In the genomic region with DNA sequence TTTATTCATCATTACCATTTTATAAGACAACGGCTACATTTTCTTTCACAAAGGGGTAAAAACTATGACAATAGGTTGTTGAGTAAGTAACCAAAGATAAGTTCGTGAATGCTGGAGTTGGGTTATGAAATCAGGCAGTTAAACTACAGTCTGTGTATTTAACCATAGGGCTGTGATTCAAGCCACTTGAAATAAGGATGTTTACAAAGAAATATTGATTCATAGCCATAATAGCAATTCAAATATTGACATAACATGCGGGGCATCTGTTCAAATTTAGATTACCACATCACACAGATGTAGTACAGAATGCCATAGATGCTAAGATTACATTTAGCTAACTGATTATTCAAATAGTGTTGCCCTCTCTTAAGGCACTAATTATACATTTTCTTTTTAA, we compare ENCODE assay signal across 1 cellular context.
TF ChIP-seq lines count a peak whose summit lies in the region.

No MANE protein-coding gene starts in this region.

TF ChIP-seq in HepG2, 621 proteins besides CTCF, POLR2A, EP300 and RAD21 (continued from another document and continues in another):
- TF ChIP-seq, protein P1, sequence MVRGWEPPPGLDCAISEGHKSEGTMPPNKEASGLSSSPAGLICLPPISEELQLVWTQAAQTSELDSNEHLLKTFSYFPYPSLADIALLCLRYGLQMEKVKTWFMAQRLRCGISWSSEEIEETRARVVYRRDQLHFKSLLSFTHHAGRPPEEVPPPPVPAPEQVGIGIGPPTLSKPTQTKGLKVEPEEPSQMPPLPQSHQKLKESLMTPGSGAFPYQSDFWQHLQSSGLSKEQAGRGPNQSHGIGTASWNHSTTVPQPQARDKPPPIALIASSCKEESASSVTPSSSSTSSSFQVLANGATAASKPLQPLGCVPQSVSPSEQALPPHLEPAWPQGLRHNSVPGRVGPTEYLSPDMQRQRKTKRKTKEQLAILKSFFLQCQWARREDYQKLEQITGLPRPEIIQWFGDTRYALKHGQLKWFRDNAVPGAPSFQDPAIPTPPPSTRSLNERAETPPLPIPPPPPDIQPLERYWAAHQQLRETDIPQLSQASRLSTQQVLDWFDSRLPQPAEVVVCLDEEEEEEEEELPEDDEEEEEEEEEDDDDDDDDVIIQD (CRISPR knock-in tag; IDR thresholded peaks at IDR 0.05; ENCODE audit: low read depth), result no peak
- TF ChIP-seq ZNF572 (CRISPR knock-in tag; IDR thresholded peaks at IDR 0.05), result no peak
- no peak for TF ChIP-seq ZNF562 (CRISPR knock-in tag; IDR thresholded peaks at IDR 0.05; ENCODE audit: borderline replicate concordance)
- TF ChIP-seq ZNF468 (CRISPR knock-in tag; IDR thresholded peaks at IDR 0.05), result no peak
- TF ChIP-seq RARG (CRISPR knock-in tag; IDR thresholded peaks at IDR 0.05; ENCODE audit: low read depth), result no peak
- TF ChIP-seq NR2F6 (IDR thresholded peaks at IDR 0.05), result peak; percentile 78
- TF ChIP-seq NR2F6 (CRISPR knock-in tag; IDR thresholded peaks at IDR 0.05), result no peak
- no peak for TF ChIP-seq KAT7 (CRISPR knock-in tag; IDR thresholded peaks at IDR 0.05; ENCODE audit: borderline replicate concordance)
- TF ChIP-seq FOXK1 (CRISPR knock-in tag; IDR thresholded peaks at IDR 0.05; ENCODE audit: borderline replicate concordance, low read depth), result no peak
- peak; percentile 97 for TF ChIP-seq HMG20A (CRISPR knock-in tag; IDR thresholded peaks at IDR 0.05; ENCODE audit: borderline replicate concordance)
- TF ChIP-seq GABPA (IDR thresholded peaks at IDR 0.05; ENCODE audit: low read depth, low read length), result no peak
- no peak for TF ChIP-seq GABPA (CRISPR knock-in tag; IDR thresholded peaks at IDR 0.05; ENCODE audit: low read depth)
- peak; percentile 96 for TF ChIP-seq FOXA3 (CRISPR knock-in tag; IDR thresholded peaks at IDR 0.05)
- no peak for TF ChIP-seq NFYB (CRISPR knock-in tag; IDR thresholded peaks at IDR 0.05)
- TF ChIP-seq, protein P2, sequence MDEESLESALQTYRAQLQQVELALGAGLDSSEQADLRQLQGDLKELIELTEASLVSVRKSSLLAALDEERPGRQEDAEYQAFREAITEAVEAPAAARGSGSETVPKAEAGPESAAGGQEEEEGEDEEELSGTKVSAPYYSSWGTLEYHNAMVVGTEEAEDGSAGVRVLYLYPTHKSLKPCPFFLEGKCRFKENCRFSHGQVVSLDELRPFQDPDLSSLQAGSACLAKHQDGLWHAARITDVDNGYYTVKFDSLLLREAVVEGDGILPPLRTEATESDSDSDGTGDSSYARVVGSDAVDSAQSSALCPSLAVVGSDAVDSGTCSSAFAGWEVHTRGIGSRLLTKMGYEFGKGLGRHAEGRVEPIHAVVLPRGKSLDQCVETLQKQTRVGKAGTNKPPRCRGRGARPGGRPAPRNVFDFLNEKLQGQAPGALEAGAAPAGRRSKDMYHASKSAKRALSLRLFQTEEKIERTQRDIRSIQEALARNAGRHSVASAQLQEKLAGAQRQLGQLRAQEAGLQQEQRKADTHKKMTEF (CRISPR knock-in tag; IDR thresholded peaks at IDR 0.05), result peak; percentile 70; the same call in 1 of the 2 replicates
- TF ChIP-seq, protein P3, sequence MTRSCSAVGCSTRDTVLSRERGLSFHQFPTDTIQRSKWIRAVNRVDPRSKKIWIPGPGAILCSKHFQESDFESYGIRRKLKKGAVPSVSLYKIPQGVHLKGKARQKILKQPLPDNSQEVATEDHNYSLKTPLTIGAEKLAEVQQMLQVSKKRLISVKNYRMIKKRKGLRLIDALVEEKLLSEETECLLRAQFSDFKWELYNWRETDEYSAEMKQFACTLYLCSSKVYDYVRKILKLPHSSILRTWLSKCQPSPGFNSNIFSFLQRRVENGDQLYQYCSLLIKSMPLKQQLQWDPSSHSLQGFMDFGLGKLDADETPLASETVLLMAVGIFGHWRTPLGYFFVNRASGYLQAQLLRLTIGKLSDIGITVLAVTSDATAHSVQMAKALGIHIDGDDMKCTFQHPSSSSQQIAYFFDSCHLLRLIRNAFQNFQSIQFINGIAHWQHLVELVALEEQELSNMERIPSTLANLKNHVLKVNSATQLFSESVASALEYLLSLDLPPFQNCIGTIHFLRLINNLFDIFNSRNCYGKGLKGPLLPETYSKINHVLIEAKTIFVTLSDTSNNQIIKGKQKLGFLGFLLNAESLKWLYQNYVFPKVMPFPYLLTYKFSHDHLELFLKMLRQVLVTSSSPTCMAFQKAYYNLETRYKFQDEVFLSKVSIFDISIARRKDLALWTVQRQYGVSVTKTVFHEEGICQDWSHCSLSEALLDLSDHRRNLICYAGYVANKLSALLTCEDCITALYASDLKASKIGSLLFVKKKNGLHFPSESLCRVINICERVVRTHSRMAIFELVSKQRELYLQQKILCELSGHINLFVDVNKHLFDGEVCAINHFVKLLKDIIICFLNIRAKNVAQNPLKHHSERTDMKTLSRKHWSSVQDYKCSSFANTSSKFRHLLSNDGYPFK (CRISPR knock-in tag; IDR thresholded peaks at IDR 0.05; ENCODE audit: borderline replicate concordance), result no peak
- no peak for TF ChIP-seq MEIS1 (CRISPR knock-in tag; IDR thresholded peaks at IDR 0.05; ENCODE audit: borderline replicate concordance)
- no peak for TF ChIP-seq ZNF326 (CRISPR knock-in tag; IDR thresholded peaks at IDR 0.05; ENCODE audit: borderline replicate concordance)
- TF ChIP-seq, protein P4, sequence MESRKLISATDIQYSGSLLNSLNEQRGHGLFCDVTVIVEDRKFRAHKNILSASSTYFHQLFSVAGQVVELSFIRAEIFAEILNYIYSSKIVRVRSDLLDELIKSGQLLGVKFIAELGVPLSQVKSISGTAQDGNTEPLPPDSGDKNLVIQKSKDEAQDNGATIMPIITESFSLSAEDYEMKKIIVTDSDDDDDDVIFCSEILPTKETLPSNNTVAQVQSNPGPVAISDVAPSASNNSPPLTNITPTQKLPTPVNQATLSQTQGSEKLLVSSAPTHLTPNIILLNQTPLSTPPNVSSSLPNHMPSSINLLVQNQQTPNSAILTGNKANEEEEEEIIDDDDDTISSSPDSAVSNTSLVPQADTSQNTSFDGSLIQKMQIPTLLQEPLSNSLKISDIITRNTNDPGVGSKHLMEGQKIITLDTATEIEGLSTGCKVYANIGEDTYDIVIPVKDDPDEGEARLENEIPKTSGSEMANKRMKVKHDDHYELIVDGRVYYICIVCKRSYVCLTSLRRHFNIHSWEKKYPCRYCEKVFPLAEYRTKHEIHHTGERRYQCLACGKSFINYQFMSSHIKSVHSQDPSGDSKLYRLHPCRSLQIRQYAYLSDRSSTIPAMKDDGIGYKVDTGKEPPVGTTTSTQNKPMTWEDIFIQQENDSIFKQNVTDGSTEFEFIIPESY (CRISPR knock-in tag; IDR thresholded peaks at IDR 0.05), result no peak
- TF ChIP-seq KLF11 (CRISPR knock-in tag; IDR thresholded peaks at IDR 0.05), result no peak
- TF ChIP-seq ZNF138 (CRISPR knock-in tag; IDR thresholded peaks at IDR 0.05; ENCODE audit: low read depth), result no peak
- TF ChIP-seq ZNF782 (CRISPR knock-in tag; IDR thresholded peaks at IDR 0.05; ENCODE audit: borderline replicate concordance), result no peak
- peak; percentile 81 for TF ChIP-seq GATAD2A (CRISPR knock-in tag; IDR thresholded peaks at IDR 0.05)
- TF ChIP-seq ZNF777 (CRISPR knock-in tag; IDR thresholded peaks at IDR 0.05), result no peak
- TF ChIP-seq GZF1 (CRISPR knock-in tag; IDR thresholded peaks at IDR 0.05), result no peak
- no peak for TF ChIP-seq SMARCE1 (IDR thresholded peaks at IDR 0.05; ENCODE audit: borderline replicate concordance)
- TF ChIP-seq, protein P5, sequence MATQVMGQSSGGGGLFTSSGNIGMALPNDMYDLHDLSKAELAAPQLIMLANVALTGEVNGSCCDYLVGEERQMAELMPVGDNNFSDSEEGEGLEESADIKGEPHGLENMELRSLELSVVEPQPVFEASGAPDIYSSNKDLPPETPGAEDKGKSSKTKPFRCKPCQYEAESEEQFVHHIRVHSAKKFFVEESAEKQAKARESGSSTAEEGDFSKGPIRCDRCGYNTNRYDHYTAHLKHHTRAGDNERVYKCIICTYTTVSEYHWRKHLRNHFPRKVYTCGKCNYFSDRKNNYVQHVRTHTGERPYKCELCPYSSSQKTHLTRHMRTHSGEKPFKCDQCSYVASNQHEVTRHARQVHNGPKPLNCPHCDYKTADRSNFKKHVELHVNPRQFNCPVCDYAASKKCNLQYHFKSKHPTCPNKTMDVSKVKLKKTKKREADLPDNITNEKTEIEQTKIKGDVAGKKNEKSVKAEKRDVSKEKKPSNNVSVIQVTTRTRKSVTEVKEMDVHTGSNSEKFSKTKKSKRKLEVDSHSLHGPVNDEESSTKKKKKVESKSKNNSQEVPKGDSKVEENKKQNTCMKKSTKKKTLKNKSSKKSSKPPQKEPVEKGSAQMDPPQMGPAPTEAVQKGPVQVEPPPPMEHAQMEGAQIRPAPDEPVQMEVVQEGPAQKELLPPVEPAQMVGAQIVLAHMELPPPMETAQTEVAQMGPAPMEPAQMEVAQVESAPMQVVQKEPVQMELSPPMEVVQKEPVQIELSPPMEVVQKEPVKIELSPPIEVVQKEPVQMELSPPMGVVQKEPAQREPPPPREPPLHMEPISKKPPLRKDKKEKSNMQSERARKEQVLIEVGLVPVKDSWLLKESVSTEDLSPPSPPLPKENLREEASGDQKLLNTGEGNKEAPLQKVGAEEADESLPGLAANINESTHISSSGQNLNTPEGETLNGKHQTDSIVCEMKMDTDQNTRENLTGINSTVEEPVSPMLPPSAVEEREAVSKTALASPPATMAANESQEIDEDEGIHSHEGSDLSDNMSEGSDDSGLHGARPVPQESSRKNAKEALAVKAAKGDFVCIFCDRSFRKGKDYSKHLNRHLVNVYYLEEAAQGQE (IDR thresholded peaks at IDR 0.05; ENCODE audit: borderline replicate concordance in 1 of 2, low read depth in 1 of 2, low read length in 2 of 2), result peak in 1 of 2 experiments; percentile 59; a peak in 1 of 4 replicates
- TF ChIP-seq PCBP1 (IDR thresholded peaks at IDR 0.05; ENCODE audit: borderline replicate concordance, low read depth, low read length), result no peak
- no peak for TF ChIP-seq RELA (CRISPR knock-in tag; IDR thresholded peaks at IDR 0.05)
- TF ChIP-seq ZNF709 (CRISPR knock-in tag; IDR thresholded peaks at IDR 0.05), result no peak
- TF ChIP-seq, protein P6, sequence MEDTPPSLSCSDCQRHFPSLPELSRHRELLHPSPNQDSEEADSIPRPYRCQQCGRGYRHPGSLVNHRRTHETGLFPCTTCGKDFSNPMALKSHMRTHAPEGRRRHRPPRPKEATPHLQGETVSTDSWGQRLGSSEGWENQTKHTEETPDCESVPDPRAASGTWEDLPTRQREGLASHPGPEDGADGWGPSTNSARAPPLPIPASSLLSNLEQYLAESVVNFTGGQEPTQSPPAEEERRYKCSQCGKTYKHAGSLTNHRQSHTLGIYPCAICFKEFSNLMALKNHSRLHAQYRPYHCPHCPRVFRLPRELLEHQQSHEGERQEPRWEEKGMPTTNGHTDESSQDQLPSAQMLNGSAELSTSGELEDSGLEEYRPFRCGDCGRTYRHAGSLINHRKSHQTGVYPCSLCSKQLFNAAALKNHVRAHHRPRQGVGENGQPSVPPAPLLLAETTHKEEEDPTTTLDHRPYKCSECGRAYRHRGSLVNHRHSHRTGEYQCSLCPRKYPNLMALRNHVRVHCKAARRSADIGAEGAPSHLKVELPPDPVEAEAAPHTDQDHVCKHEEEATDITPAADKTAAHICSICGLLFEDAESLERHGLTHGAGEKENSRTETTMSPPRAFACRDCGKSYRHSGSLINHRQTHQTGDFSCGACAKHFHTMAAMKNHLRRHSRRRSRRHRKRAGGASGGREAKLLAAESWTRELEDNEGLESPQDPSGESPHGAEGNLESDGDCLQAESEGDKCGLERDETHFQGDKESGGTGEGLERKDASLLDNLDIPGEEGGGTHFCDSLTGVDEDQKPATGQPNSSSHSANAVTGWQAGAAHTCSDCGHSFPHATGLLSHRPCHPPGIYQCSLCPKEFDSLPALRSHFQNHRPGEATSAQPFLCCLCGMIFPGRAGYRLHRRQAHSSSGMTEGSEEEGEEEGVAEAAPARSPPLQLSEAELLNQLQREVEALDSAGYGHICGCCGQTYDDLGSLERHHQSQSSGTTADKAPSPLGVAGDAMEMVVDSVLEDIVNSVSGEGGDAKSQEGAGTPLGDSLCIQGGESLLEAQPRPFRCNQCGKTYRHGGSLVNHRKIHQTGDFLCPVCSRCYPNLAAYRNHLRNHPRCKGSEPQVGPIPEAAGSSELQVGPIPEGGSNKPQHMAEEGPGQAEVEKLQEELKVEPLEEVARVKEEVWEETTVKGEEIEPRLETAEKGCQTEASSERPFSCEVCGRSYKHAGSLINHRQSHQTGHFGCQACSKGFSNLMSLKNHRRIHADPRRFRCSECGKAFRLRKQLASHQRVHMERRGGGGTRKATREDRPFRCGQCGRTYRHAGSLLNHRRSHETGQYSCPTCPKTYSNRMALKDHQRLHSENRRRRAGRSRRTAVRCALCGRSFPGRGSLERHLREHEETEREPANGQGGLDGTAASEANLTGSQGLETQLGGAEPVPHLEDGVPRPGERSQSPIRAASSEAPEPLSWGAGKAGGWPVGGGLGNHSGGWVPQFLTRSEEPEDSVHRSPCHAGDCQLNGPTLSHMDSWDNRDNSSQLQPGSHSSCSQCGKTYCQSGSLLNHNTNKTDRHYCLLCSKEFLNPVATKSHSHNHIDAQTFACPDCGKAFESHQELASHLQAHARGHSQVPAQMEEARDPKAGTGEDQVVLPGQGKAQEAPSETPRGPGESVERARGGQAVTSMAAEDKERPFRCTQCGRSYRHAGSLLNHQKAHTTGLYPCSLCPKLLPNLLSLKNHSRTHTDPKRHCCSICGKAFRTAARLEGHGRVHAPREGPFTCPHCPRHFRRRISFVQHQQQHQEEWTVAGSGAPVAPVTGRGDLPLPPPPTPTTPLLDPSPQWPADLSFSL (CRISPR knock-in tag; IDR thresholded peaks at IDR 0.05), result no peak
- no peak for TF ChIP-seq ZNF788 (CRISPR knock-in tag; IDR thresholded peaks at IDR 0.05; ENCODE audit: borderline replicate concordance)
- no peak for TF ChIP-seq XBP1 (CRISPR knock-in tag; IDR thresholded peaks at IDR 0.05)
- TF ChIP-seq ZNF224 (CRISPR knock-in tag; IDR thresholded peaks at IDR 0.05), result no peak
- TF ChIP-seq RBM22 (optimal IDR thresholded peaks at IDR 0.05; ENCODE audit: low read length), result no peak
- TF ChIP-seq RARA (CRISPR knock-in tag; IDR thresholded peaks at IDR 0.05), result peak; percentile 69
- TF ChIP-seq, protein P7, sequence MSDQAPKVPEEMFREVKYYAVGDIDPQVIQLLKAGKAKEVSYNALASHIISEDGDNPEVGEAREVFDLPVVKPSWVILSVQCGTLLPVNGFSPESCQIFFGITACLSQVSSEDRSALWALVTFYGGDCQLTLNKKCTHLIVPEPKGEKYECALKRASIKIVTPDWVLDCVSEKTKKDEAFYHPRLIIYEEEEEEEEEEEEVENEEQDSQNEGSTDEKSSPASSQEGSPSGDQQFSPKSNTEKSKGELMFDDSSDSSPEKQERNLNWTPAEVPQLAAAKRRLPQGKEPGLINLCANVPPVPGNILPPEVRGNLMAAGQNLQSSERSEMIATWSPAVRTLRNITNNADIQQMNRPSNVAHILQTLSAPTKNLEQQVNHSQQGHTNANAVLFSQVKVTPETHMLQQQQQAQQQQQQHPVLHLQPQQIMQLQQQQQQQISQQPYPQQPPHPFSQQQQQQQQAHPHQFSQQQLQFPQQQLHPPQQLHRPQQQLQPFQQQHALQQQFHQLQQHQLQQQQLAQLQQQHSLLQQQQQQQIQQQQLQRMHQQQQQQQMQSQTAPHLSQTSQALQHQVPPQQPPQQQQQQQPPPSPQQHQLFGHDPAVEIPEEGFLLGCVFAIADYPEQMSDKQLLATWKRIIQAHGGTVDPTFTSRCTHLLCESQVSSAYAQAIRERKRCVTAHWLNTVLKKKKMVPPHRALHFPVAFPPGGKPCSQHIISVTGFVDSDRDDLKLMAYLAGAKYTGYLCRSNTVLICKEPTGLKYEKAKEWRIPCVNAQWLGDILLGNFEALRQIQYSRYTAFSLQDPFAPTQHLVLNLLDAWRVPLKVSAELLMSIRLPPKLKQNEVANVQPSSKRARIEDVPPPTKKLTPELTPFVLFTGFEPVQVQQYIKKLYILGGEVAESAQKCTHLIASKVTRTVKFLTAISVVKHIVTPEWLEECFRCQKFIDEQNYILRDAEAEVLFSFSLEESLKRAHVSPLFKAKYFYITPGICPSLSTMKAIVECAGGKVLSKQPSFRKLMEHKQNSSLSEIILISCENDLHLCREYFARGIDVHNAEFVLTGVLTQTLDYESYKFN (CRISPR knock-in tag; conservative IDR thresholded peaks at IDR 0.05), result 0 out of 2 replicates have a peak, but pooled peaks have one; percentile 13
- TF ChIP-seq ISL2 (CRISPR knock-in tag; IDR thresholded peaks at IDR 0.05), result peak; percentile 78
- no peak for TF ChIP-seq ZSCAN9 (CRISPR knock-in tag; IDR thresholded peaks at IDR 0.05; ENCODE audit: borderline replicate concordance)
